In the genomic region with DNA sequence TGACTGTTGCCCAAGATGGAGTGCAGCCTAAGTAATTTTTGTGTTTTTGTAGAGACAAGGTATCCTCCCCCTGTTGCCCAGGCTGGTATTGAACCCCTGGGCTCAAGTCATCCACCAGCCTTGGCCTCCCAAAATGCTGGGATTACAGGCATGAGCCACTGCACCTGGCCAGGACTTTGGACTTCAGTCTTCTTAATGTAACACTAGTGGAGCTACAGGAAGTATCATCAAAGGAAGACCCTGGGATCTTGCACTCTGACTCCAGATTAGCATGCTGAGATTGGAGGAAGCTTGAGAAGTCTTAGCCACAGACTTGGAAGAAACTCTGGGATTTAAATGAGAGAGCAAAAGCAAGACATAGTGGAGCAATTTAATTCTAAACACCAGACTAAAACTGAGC, we compare ENCODE assay signal across 24 cellular contexts. TPM values are rescaled to one million over a fixed set of nuclear protein-coding genes. Genes with fewer than 3 reads are reported as not detected.
A peak's percentile ranks its signal among the peaks of the same experiment; 100 is the strongest.
DNase-seq lines count a peak whose midpoint lies in the region; ATAC-seq and FAIRE-seq lines count a peak whose summit lies in the region.
"Had no signal": no experiment of that assay in that cellular context is flagged by ENCODE, and none has a peak within 500 bp of the region (broad histone marks: within the 10 kb centered on the region; RNA-seq: fewer than 3 reads in every experiment).

No MANE protein-coding gene starts in this region.

- H3K36me3 Mint-ChIP-seq in activated naive CD8-positive, alpha-beta T cell, result peaks cover 7% of the 10 kb centered on the region
- peaks cover 2% of the 10 kb centered on the region for H3K36me3 Mint-ChIP-seq in activated naive CD8-positive, alpha-beta T cell treated with anti-CD3 and anti-CD28 coated beads for 36 hours
- H3K36me3 Mint-ChIP-seq: CD14-positive monocyte; CD4-positive, CD25-positive, alpha-beta regulatory T cell had no signal

- no peaks in the 10 kb centered on the region for H3K9me3 ChIP-seq in small intestine (ENCODE audit: control insufficient read depth, low read depth)

- no peak overlapping the region for H3K4me3 ChIP-seq in small intestine (ENCODE audit: low read depth in 1 of 2, low read length in 2 of 2)
- H3K4me3 ChIP-seq: A549; BLaER1 treated with 17β-estradiol and CSF1 and Interleukin-3, amounts not matched to agents 10 nM and 100 nM had no signal

- no peaks in the 10 kb centered on the region for H3K27me3 ChIP-seq in small intestine (ENCODE audit: control insufficient read depth in 2 of 2, insufficient read depth in 2 of 2, low read length in 2 of 2)
- H3K27me3 ChIP-seq: BLaER1 treated with 17β-estradiol and CSF1 and Interleukin-3, amounts not matched to agents 10 nM and 100 nM had no signal

- H3K27me3 Mint-ChIP-seq in activated naive CD8-positive, alpha-beta T cell, result no peaks in the 10 kb centered on the region
- H3K27me3 Mint-ChIP-seq in activated naive CD8-positive, alpha-beta T cell treated with anti-CD3 and anti-CD28 coated beads for 36 hours, result no peaks in the 10 kb centered on the region
- H3K27me3 Mint-ChIP-seq: B cell; CD4-positive, alpha-beta memory T cell; CD8-positive, alpha-beta memory T cell had no signal

- no peak for DNase-seq in activated naive CD8-positive, alpha-beta T cell treated with anti-CD3 and anti-CD28 coated beads for 36 hours
- no peak for DNase-seq in left colon
- peak; percentile 83 for DNase-seq in small intestine
- no peak for DNase-seq in EL
- DNase-seq in stimulated activated CD4-positive, alpha-beta T cell treated with anti-CD3 and anti-CD28 coated beads, Interleukin-2, amount 100 ng/mL, for 48 hours, result no peak
- DNase-seq: CD4-positive, alpha-beta memory T cell; CD4-positive, CD25-positive, alpha-beta regulatory T cell; CD8-positive, alpha-beta memory T cell; COR-L47; DMS 273 treated with DMSO at 0.1 percent for 48 hours; DMS153; DMS53; DMS79; DND-41; GF-D8 had no signal

- H3K27ac ChIP-seq in small intestine (ENCODE audit: low read depth in 1 of 2, low read length in 1 of 2), result no peak overlapping the region
- H3K27ac ChIP-seq: 22Rv1; A549; BLaER1 treated with 17β-estradiol and CSF1 and Interleukin-3, amounts not matched to agents 10 nM and 100 nM had no signal

- peak; percentile 27 for ATAC-seq in left colon
- ATAC-seq: A549 had no signal

- FAIRE-seq in small intestine (lab: Jason Lieb, UNC), result no peak
- FAIRE-seq: A549, G401.6, GM12891, GM19239 had no signal

- intact Hi-C loops in left colon (cut with DNase I, micrococcal nuclease), result no loop called here

- H3K4me1 ChIP-seq in small intestine (ENCODE audit: control insufficient read depth in 2 of 2, insufficient read depth in 1 of 2, low read depth in 1 of 2, low read length in 1 of 2), result peaks cover 0 to 7% of the 10 kb centered on the region in 2 donors
- H3K4me1 ChIP-seq: A549 had no signal

- no peaks in the 10 kb centered on the region for H3K9me3 Mint-ChIP-seq in activated naive CD8-positive, alpha-beta T cell (ENCODE audit: low read depth)
- peaks cover 15% of the 10 kb centered on the region for H3K9me3 Mint-ChIP-seq in activated naive CD8-positive, alpha-beta T cell treated with anti-CD3 and anti-CD28 coated beads for 36 hours

- no peak overlapping the region for H3K4me3 Mint-ChIP-seq in activated naive CD8-positive, alpha-beta T cell
- no peak overlapping the region for H3K4me3 Mint-ChIP-seq in activated naive CD8-positive, alpha-beta T cell treated with anti-CD3 and anti-CD28 coated beads for 36 hours
- H3K4me3 Mint-ChIP-seq: B cell; CD14-positive monocyte; CD4-positive, alpha-beta memory T cell; CD4-positive, CD25-positive, alpha-beta regulatory T cell; CD8-positive, alpha-beta memory T cell had no signal

- H3K4me1 Mint-ChIP-seq in activated naive CD8-positive, alpha-beta T cell (ENCODE audit: low read depth), result peaks cover 20% of the 10 kb centered on the region
- peaks cover 9% of the 10 kb centered on the region for H3K4me1 Mint-ChIP-seq in activated naive CD8-positive, alpha-beta T cell treated with anti-CD3 and anti-CD28 coated beads for 36 hours
- H3K4me1 Mint-ChIP-seq: B cell, CD14-positive monocyte had no signal

- peak overlapping the region; percentile 46 for H3K27ac Mint-ChIP-seq in activated naive CD8-positive, alpha-beta T cell
- H3K27ac Mint-ChIP-seq in activated naive CD8-positive, alpha-beta T cell treated with anti-CD3 and anti-CD28 coated beads for 36 hours, result no peak overlapping the region
- H3K27ac Mint-ChIP-seq: B cell; CD14-positive monocyte; CD4-positive, alpha-beta memory T cell had no signal

- H3K36me3 ChIP-seq in small intestine (ENCODE audit: control insufficient read depth in 2 of 2, insufficient read depth in 2 of 2, low read length in 2 of 2), result no peaks in the 10 kb centered on the region

RNA-seq across cellular contexts. Expression of gene RNF125, which starts 37.8 kb away (rescaled TPM):
- 10 to 100 TPM; 11.6 to 11.8 TPM for total RNA-seq in activated naive CD8-positive, alpha-beta T cell treated with anti-CD3 and anti-CD28 coated beads for 36 hours
- total RNA-seq in left colon, result 10 to 100 TPM in 1 of 2 donors, 1 to 10 TPM in 1; 8.5 to 12.0 TPM
- polyA plus RNA-seq in small intestine, result 10 to 100 TPM in 2 of 3 donors, 1 to 10 TPM in 1; 8.6 to 21.5 (median 11.6) TPM

RNA-seq across cellular contexts. Expression of gene TRAPPC8, which starts 37.9 kb away (rescaled TPM):
- 10 to 100 TPM; 24.3 to 25.0 TPM for total RNA-seq in activated naive CD8-positive, alpha-beta T cell treated with anti-CD3 and anti-CD28 coated beads for 36 hours
- total RNA-seq in left colon, result 10 to 100 TPM; 47.1 to 48.1 TPM
- 10 to 100 TPM; 18.1 to 40.7 (median 25.9) TPM for polyA plus RNA-seq in small intestine
